In the genomic region with DNA sequence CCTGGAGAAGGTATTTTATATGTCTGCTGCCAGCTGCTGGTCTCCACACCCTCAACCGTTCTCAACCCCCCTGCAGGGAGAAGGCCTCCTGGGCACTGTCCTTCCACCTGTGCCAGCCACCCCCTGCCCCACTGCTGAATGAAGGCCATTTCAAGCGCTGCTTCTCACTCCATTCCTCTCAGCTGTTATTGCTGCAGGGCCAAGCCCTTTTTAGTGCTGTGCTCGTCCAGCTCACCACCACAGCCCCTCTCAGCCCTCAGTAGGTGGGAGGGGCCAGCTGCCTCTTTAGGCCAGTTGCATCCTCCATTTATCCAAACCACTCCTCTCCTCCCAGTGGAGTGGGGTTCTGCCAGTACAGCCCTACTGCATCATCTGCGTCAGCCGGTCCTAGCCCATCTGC, we compare ENCODE assay signal across 1 cellular context.
TF ChIP-seq lines count a peak whose summit lies in the region.

No MANE protein-coding gene starts in this region.

TF ChIP-seq in GM23338, 12 proteins besides CTCF, POLR2A, EP300 and RAD21 (continued from another document):
- TF ChIP-seq, protein P1, sequence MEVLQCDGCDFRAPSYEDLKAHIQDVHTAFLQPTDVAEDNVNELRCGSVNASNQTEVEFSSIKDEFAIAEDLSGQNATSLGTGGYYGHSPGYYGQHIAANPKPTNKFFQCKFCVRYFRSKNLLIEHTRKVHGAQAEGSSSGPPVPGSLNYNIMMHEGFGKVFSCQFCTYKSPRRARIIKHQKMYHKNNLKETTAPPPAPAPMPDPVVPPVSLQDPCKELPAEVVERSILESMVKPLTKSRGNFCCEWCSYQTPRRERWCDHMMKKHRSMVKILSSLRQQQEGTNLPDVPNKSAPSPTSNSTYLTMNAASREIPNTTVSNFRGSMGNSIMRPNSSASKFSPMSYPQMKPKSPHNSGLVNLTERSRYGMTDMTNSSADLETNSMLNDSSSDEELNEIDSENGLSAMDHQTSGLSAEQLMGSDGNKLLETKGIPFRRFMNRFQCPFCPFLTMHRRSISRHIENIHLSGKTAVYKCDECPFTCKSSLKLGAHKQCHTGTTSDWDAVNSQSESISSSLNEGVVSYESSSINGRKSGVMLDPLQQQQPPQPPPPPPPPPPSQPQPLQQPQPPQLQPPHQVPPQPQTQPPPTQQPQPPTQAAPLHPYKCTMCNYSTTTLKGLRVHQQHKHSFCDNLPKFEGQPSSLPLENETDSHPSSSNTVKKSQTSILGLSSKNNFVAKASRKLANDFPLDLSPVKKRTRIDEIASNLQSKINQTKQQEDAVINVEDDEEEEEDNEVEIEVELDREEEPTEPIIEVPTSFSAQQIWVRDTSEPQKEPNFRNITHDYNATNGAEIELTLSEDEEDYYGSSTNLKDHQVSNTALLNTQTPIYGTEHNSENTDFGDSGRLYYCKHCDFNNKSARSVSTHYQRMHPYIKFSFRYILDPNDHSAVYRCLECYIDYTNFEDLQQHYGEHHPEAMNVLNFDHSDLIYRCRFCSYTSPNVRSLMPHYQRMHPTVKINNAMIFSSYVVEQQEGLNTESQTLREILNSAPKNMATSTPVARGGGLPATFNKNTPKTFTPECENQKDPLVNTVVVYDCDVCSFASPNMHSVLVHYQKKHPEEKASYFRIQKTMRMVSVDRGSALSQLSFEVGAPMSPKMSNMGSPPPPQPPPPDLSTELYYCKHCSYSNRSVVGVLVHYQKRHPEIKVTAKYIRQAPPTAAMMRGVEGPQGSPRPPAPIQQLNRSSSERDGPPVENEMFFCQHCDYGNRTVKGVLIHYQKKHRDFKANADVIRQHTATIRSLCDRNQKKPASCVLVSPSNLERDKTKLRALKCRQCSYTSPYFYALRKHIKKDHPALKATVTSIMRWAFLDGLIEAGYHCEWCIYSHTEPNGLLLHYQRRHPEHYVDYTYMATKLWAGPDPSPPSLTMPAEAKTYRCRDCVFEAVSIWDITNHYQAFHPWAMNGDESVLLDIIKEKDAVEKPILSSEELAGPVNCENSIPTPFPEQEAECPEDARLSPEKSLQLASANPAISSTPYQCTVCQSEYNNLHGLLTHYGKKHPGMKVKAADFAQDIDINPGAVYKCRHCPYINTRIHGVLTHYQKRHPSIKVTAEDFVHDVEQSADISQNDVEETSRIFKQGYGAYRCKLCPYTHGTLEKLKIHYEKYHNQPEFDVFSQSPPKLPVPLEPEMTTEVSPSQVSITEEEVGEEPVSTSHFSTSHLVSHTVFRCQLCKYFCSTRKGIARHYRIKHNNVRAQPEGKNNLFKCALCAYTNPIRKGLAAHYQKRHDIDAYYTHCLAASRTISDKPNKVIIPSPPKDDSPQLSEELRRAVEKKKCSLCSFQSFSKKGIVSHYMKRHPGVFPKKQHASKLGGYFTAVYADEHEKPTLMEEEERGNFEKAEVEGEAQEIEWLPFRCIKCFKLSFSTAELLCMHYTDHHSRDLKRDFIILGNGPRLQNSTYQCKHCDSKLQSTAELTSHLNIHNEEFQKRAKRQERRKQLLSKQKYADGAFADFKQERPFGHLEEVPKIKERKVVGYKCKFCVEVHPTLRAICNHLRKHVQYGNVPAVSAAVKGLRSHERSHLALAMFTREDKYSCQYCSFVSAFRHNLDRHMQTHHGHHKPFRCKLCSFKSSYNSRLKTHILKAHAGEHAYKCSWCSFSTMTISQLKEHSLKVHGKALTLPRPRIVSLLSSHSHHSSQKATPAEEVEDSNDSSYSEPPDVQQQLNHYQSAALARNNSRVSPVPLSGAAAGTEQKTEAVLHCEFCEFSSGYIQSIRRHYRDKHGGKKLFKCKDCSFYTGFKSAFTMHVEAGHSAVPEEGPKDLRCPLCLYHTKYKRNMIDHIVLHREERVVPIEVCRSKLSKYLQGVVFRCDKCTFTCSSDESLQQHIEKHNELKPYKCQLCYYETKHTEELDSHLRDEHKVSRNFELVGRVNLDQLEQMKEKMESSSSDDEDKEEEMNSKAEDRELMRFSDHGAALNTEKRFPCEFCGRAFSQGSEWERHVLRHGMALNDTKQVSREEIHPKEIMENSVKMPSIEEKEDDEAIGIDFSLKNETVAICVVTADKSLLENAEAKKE (CRISPR knock-in tag; IDR thresholded peaks at IDR 0.05) = no peak
- TF ChIP-seq STAT1 (IDR thresholded peaks at IDR 0.05; ENCODE audit: unreplicated experiment) (no peak), EZH2 (IDR thresholded peaks at IDR 0.05; ENCODE audit: low read depth, unreplicated experiment) (no peak), EZH2phosphoT487 (IDR thresholded peaks at IDR 0.05; ENCODE audit: unreplicated experiment) (no peak), CREB1 (CRISPR knock-in tag; IDR thresholded peaks at IDR 0.05; ENCODE audit: low read depth) (no peak)
- TF ChIP-seq, protein P2, sequence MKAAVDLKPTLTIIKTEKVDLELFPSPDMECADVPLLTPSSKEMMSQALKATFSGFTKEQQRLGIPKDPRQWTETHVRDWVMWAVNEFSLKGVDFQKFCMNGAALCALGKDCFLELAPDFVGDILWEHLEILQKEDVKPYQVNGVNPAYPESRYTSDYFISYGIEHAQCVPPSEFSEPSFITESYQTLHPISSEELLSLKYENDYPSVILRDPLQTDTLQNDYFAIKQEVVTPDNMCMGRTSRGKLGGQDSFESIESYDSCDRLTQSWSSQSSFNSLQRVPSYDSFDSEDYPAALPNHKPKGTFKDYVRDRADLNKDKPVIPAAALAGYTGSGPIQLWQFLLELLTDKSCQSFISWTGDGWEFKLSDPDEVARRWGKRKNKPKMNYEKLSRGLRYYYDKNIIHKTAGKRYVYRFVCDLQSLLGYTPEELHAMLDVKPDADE (IDR thresholded peaks at IDR 0.05) = no peak
